ENCODE assay signal across 8 cellular contexts in the genomic region with DNA sequence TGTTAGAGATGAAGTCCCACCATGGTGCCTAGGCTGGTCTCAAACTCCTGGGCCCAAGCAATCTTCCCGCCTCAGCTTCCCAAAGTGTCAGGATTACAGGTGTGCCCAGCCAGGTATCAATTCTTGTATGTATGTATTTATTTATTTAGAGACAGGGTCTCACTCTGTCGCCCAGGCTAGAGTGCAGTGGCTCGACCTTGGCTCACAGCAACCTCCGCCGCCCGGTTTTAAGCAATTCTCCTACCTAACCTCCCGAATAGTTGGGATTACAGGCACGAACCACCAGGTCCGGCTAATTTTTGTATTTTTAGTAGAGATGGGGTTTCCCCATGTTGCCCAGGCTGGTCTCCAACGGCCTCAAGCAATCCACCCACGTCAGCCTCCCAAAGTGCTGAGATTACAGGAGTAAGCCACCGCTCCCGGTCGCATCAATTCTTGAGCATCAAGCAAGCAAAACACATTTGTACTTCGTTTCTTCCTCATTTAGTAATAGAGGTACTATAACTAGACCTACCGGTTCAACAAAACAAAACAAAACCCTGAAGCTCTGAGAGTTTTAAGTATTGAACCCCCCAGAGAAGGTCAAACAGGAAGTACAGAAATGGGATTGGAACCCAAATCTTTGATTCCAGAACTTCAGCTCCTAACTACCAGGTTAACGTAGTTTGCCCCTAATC. TPM values are rescaled to one million over a fixed set of nuclear protein-coding genes. Genes with fewer than 3 reads are reported as not detected.
DNase-seq lines count a peak whose midpoint lies in the region; ATAC-seq, FAIRE-seq and TF ChIP-seq lines count a peak whose summit lies in the region.

No MANE protein-coding gene starts in this region.

- intact Hi-C loops in CD8-positive, alpha-beta T cell (cut with DNase I, micrococcal nuclease): loop anchor here (1.0 to 10.0 kb wide), 7 partner anchors 34 to 341 kb away; a partner anchor contains a TSS
- intact Hi-C loops in esophagus muscularis mucosa (cut with DNase I): loop anchor here (5.0 kb wide), 3 partner anchors 34 to 79 kb away; a partner anchor contains a TSS
- intact Hi-C loops in pancreas (cut with DNase I): no loop called here

- no peaks in the 10 kb centered on the region for H3K9me3 Mint-ChIP-seq in CD8-positive, alpha-beta T cell

- H3K9ac ChIP-seq in SK-N-MC (ENCODE audit: insufficient read length): peak overlapping the region; percentile 78

- H3K27me3 ChIP-seq in CD8-positive, alpha-beta T cell (ENCODE audit: insufficient read depth, low read length): no peaks in the 10 kb centered on the region
- H3K27me3 ChIP-seq in H7 (ENCODE audit: control insufficient read depth, insufficient read depth, low read length) (no peaks in the 10 kb centered on the region), esophagus muscularis mucosa (no peaks in the 10 kb centered on the region), pancreas (no peaks in the 10 kb centered on the region)

- H3K4me1 ChIP-seq in CD8-positive, alpha-beta T cell (ENCODE audit: insufficient read depth, low read length): peaks cover 22% of the 10 kb centered on the region
- peaks cover 35 to 52% (median 40%) of the 10 kb centered on the region in 4 donors for H3K4me1 ChIP-seq in esophagus muscularis mucosa
- H3K4me1 ChIP-seq in pancreas: peaks cover 0 to 18% (median 12%) of the 10 kb centered on the region in 3 donors

- WGBS in esophagus muscularis mucosa: 54% methylated on average over 17 of the region's 17 CpGs
- 29 to 33% methylated on average over 17 of the region's 17 CpGs for WGBS in pancreas, 2 donors

- POLR2A ChIA-PET in CD8-positive, alpha-beta T cell (lab: Charles Lee): interaction anchor here (0.7 to 3.6 kb wide), 5 partner anchors 25 to 152 kb away, joined by 3 to 39 read pairs (median 3); a partner anchor contains a TSS

- FAIRE-seq in pancreas (lab: Jason Lieb, UNC): no peak

- peak; percentile 1 for ATAC-seq in CD8-positive, alpha-beta T cell
- ATAC-seq in pancreas: peak in 2 of 4 donors; percentile 4 to 30

- H3K27me3 Mint-ChIP-seq in CD8-positive, alpha-beta T cell (ENCODE audit: low read depth): no peaks in the 10 kb centered on the region

- no peak for DNase-seq in CD8-positive, alpha-beta T cell
- DNase-seq in H7 (no peak), SK-N-MC (ENCODE audit: low read depth, low spot score) (no peak), esophagus muscularis mucosa (ENCODE audit: extremely low spot score) (no peak), pancreas (peak in 1 of 6 donors; percentile 33), COR-L47 (lab: John Stamatoyannopoulos, UW) (no peak), NCI-H82 (lab: John Stamatoyannopoulos, UW) (no peak)
- DNase-seq in stimulated activated CD4-positive, alpha-beta T cell treated with anti-CD3 and anti-CD28 coated beads, Interleukin-4, amount 100 ng/mL, for 1 hour: no peak

- peaks cover 23% of the 10 kb centered on the region for H3K36me3 Mint-ChIP-seq in CD8-positive, alpha-beta T cell

- H3K4me1 Mint-ChIP-seq in CD8-positive, alpha-beta T cell (ENCODE audit: low read depth): peaks cover 41% of the 10 kb centered on the region

- no peaks in the 10 kb centered on the region for H3K9me3 ChIP-seq in CD8-positive, alpha-beta T cell (ENCODE audit: low read length)
- H3K9me3 ChIP-seq in SK-N-MC (ENCODE audit: low read depth, low read length) (no peaks in the 10 kb centered on the region), esophagus muscularis mucosa (no peaks in the 10 kb centered on the region), pancreas (no peaks in the 10 kb centered on the region)

- CTCF ChIA-PET in CD8-positive, alpha-beta T cell (lab: Charles Lee): interaction anchor here (1.0 to 1.5 kb wide), 2 partner anchors 33 to 151 kb away, joined by 3 to 4 read pairs; a partner anchor contains a TSS

- H3K27ac ChIP-seq in CD8-positive, alpha-beta T cell (ENCODE audit: low read depth, low read length): peak overlapping the region; percentile 33
- H3K27ac ChIP-seq in SK-N-MC (peak overlapping the region; percentile 78), esophagus muscularis mucosa (replicated peaks in 1 of 4) (peak overlapping the region; percentile 86 to 91 (median 90)), pancreas (peak overlapping the region; percentile 72 to 89 (median 82))

- peak overlapping the region; percentile 88 for H3K27ac Mint-ChIP-seq in CD8-positive, alpha-beta T cell

- TF ChIP-seq POLR2A in esophagus muscularis mucosa (IDR thresholded peaks at IDR 0.05; ENCODE audit: low read depth): no peak

- peaks cover 7% of the 10 kb centered on the region for H3K36me3 ChIP-seq in CD8-positive, alpha-beta T cell (ENCODE audit: insufficient read depth, low read length)
- H3K36me3 ChIP-seq in H7 (replicated peaks; ENCODE audit: control insufficient read depth, insufficient read depth, low read length): peaks cover 12% of the 10 kb centered on the region
- H3K36me3 ChIP-seq in SK-N-MC (ENCODE audit: insufficient read depth, low read length): peaks cover 13% of the 10 kb centered on the region; the same call in 1 of the 2 replicates
- H3K36me3 ChIP-seq in esophagus muscularis mucosa: peaks cover 4 to 26% (median 25%) of the 10 kb centered on the region in 4 donors
- no peaks in the 10 kb centered on the region for H3K36me3 ChIP-seq in pancreas

- TF ChIP-seq EP300 in esophagus muscularis mucosa (IDR thresholded peaks at IDR 0.05): no peak

- peak overlapping the region; percentile 75 for H3K4me3 ChIP-seq in CD8-positive, alpha-beta T cell (ENCODE audit: low read depth, low read length)
- H3K4me3 ChIP-seq in H7 (ENCODE audit: insufficient read depth, low read depth, low read length) (peak overlapping the region; percentile 37), SK-N-MC (peak overlapping the region; percentile 82), esophagus muscularis mucosa (peak overlapping the region; percentile 89 to 95 (median 94)), pancreas (peak overlapping the region; percentile 37 to 93 (median 62))

- peak overlapping the region; percentile 91 for H3K4me3 Mint-ChIP-seq in CD8-positive, alpha-beta T cell

- no peak for TF ChIP-seq CTCF in CD8-positive, alpha-beta T cell (IDR thresholded peaks at IDR 0.05)
- TF ChIP-seq CTCF in esophagus muscularis mucosa (IDR thresholded peaks at IDR 0.05): no peak
- TF ChIP-seq CTCF in pancreas (IDR thresholded peaks at IDR 0.05): no peak

RNA-seq across cellular contexts. Expression of a gene that starts 1.0 kb away (rescaled TPM):
- total RNA-seq in CD8-positive, alpha-beta T cell: 10 to 100 TPM; 12.1 to 15.9 TPM
- total RNA-seq in H7 (2014; rRNA removed; shearing (Covaris generic)): 17.3 and 19.3 TPM in 2 replicates
- 10 to 100 TPM in 2 of 4 donors, 1 to 10 TPM in 2; 7.5 to 19.4 (median 13.9) TPM for total RNA-seq in esophagus muscularis mucosa
- 10 to 100 TPM in 1 of 6 donors, 1 to 10 TPM in 5; 5.5 to 10.0 (median 7.2) TPM for total RNA-seq in pancreas
- 10 to 100 TPM in 1 of 2 donors, 1 to 10 TPM in 1; 6.5 to 14.1 TPM for polyA plus RNA-seq in pancreas

RNA-seq across cellular contexts. Expression of a gene that starts 20.1 kb away (rescaled TPM):
- under 1 TPM in 1 of 2 experiments, not detected in 1; 0.72 TPM for total RNA-seq in CD8-positive, alpha-beta T cell
- total RNA-seq in H7 (2014; rRNA removed; shearing (Covaris generic)): not detected in 2 replicates
- 1 to 10 TPM in 1 of 4 donors, not detected in 3; 1.7 TPM for total RNA-seq in esophagus muscularis mucosa
- not detected for total RNA-seq in pancreas
- 1 to 10 TPM in 1 of 2 donors, not detected in 1; 1.4 TPM for polyA plus RNA-seq in pancreas

RNA-seq across cellular contexts. Expression of a gene that starts 27.2 kb away (rescaled TPM):
- not detected for total RNA-seq in CD8-positive, alpha-beta T cell
- not detected in 2 replicates for total RNA-seq in H7 (2014; rRNA removed; shearing (Covaris generic))
- not detected for total RNA-seq in esophagus muscularis mucosa
- total RNA-seq in pancreas: 10 to 100 TPM; 49.2 to 69.1 (median 63.2) TPM
- polyA plus RNA-seq in pancreas: 100 to 1,000 TPM; 176 to 367 TPM

RNA-seq across cellular contexts. Expression of a gene that starts 33.7 kb away (rescaled TPM):
- total RNA-seq in CD8-positive, alpha-beta T cell: not detected
- total RNA-seq in H7 (2014; rRNA removed; shearing (Covaris generic)): 1.1 TPM in 1 of 2 replicates, not detected in the other
- total RNA-seq in esophagus muscularis mucosa (1 to 10 TPM in 2 of 4 donors, under 1 TPM in 2; 0.42 to 1.7 (median 0.94) TPM), pancreas (1 to 10 TPM in 1 of 6 donors, under 1 TPM in 5; 0.23 to 1.0 (median 0.58) TPM)
- 1 to 10 TPM in 1 of 2 donors, under 1 TPM in 1; 0.52 to 1.0 TPM for polyA plus RNA-seq in pancreas

RNA-seq across cellular contexts. Expression of a gene that starts 33.9 kb away (rescaled TPM):
- 10 to 100 TPM in 1 of 2 experiments, 1 to 10 TPM in 1; 8.6 to 11.8 TPM for total RNA-seq in CD8-positive, alpha-beta T cell
- 19.5 and 21.8 TPM in 2 replicates for total RNA-seq in H7 (2014; rRNA removed; shearing (Covaris generic))
- 10 to 100 TPM; 17.0 to 29.0 (median 24.7) TPM for total RNA-seq in esophagus muscularis mucosa
- 10 to 100 TPM in 5 of 6 donors, 1 to 10 TPM in 1; 8.7 to 20.4 (median 11.7) TPM for total RNA-seq in pancreas
- polyA plus RNA-seq in pancreas: 10 to 100 TPM; 56.8 to 69.1 TPM

Comparison
In these comparisons a context has a peak if more than half of its experiments do, and no peak if none do; other contexts are left out.
1. H3K27ac ChIP-seq: peak in every context shown above with its lines; median percentile 90 in esophagus muscularis mucosa; 82 in pancreas; 78 in SK-N-MC; 33 in CD8-positive, alpha-beta T cell.
2. H3K4me3 ChIP-seq: peak in every context shown above with its lines; median percentile 94 in esophagus muscularis mucosa; 82 in SK-N-MC; 75 in CD8-positive, alpha-beta T cell; 62 in pancreas; 37 in H7.
3. RNA of a gene that starts 27.2 kb away (total RNA-seq): 49.2 to 69.1 TPM in pancreas; not detected in CD8-positive, alpha-beta T cell, not detected in H7 and not detected in esophagus muscularis mucosa; every median in the first group is over 10 times any median in the second.
4. intact Hi-C loops: an anchor here in CD8-positive, alpha-beta T cell (1.0 to 10.0 kb wide) and esophagus muscularis mucosa (5.0 kb wide); none called in pancreas.